ENCODE assay signal across 15 cellular contexts in genomic region chr9:133777871-133778270, GRCh38. TPM values are rescaled to one million over a fixed set of nuclear protein-coding genes. Genes with fewer than 3 reads are reported as not detected.
A peak's percentile ranks its signal among the peaks of the same experiment; 100 is the strongest.
DNase-seq lines count a peak whose midpoint lies in the region; ATAC-seq, FAIRE-seq and TF ChIP-seq lines count a peak whose summit lies in the region.
"Had no signal": no experiment of that assay in that cellular context is flagged by ENCODE, and none has a peak within 500 bp of the region (broad histone marks: within the 10 kb centered on the region; RNA-seq: fewer than 3 reads in every experiment).

No MANE protein-coding gene starts in this region.

- no peak for TF ChIP-seq EP300 in HepG2 (IDR thresholded peaks at IDR 0.05; ENCODE audit: low read depth in 2 of 2, low read length in 2 of 2)
- no peak for TF ChIP-seq EP300 in HepG2 (CRISPR knock-in tag; IDR thresholded peaks at IDR 0.05; ENCODE audit: borderline replicate concordance)

- no peak overlapping the region for H3K27ac ChIP-seq in right lobe of liver
- H3K27ac ChIP-seq in HepG2 (ENCODE audit: extremely low read length, insufficient read depth, low read length): no peak overlapping the region
- no peak overlapping the region for H3K27ac ChIP-seq in psoas muscle
- H3K27ac ChIP-seq: A549 had no signal

- H3K27me3 ChIP-seq in right lobe of liver (no peaks in the 10 kb centered on the region), HepG2 (ENCODE audit: control insufficient read depth in 1 of 2, insufficient read depth in 2 of 2, low read length in 2 of 2) (no peaks in the 10 kb centered on the region), psoas muscle (ENCODE audit: insufficient read depth in 3 of 3, low read length in 2 of 3) (no peaks in the 10 kb centered on the region), BE2C (no peaks in the 10 kb centered on the region)

- H3K4me1 Mint-ChIP-seq in chondrocyte (ENCODE audit: low read depth): no peaks in the 10 kb centered on the region
- H3K4me1 Mint-ChIP-seq: GM23338 had no signal

- no peaks in the 10 kb centered on the region for H3K9me3 Mint-ChIP-seq in chondrocyte (ENCODE audit: low read depth)
- H3K9me3 Mint-ChIP-seq: GM23338 had no signal

- 70% methylated on average over 6 of the region's 14 CpGs for WGBS in right lobe of liver (ENCODE audit: insufficient coverage, low coverage, low lambda C conversion rate, missing lambda C conversion rate)
- 100% methylated on average over 1 of the region's 14 CpGs for WGBS in HepG2 (ENCODE audit: low lambda C conversion rate)
- whole genome bisulfite sequencing in psoas muscle, 3 donors: 80 to 92% (median 84%) methylated on average over 14 of the region's 14 CpGs

- no peak overlapping the region for H3K4me3 ChIP-seq in right lobe of liver
- no peak overlapping the region for H3K4me3 ChIP-seq in HepG2 (replicated peaks in 1 of 3; ENCODE audit: insufficient read depth in 1 of 3, low read depth in 2 of 3, low read length in 3 of 3)
- no peak overlapping the region for H3K4me3 ChIP-seq in psoas muscle
- H3K4me3 ChIP-seq in BE2C (ENCODE audit: low read depth, low read length): no peak overlapping the region
- H3K4me3 ChIP-seq: A549, GM23338 had no signal

- H3K36me3 ChIP-seq in right lobe of liver (peaks cover 0 to 38% (median 19%) of the 10 kb centered on the region in 4 donors), HepG2 (replicated peaks in 1 of 2; ENCODE audit: control insufficient read depth in 1 of 2, insufficient read depth in 2 of 2, low read length in 2 of 2) (peaks cover 38 to 72% of the 10 kb centered on the region in 2 experiments; a peak in 4 of 5 replicates), psoas muscle (ENCODE audit: insufficient read depth in 1 of 2, low read depth in 1 of 2) (no peaks in the 10 kb centered on the region), BE2C (peaks cover 93% of the 10 kb centered on the region)

- FAIRE-seq in HepG2 (lab: Jason Lieb, UNC): no peak
- FAIRE-seq: A549, GM18507 had no signal

- no peak overlapping the region for H3K27ac Mint-ChIP-seq in chondrocyte (ENCODE audit: unreplicated experiment)
- H3K27ac Mint-ChIP-seq: CD4-positive, alpha-beta T cell; GM23338 had no signal

- no peak overlapping the region for H2AFZ ChIP-seq in HepG2 (ENCODE audit: low read length)
- H2AFZ ChIP-seq: GM23338 had no signal

- TF ChIP-seq POLR2A in right lobe of liver (IDR thresholded peaks at IDR 0.05) (no peak), HepG2 (IDR thresholded peaks at IDR 0.05; ENCODE audit: insufficient read depth in 1 of 2, low read depth in 2 of 2, low read length in 2 of 2) (no peak)

- peaks cover 5% of the 10 kb centered on the region for H3K36me3 Mint-ChIP-seq in chondrocyte (ENCODE audit: low read depth)

- CTCF ChIA-PET in HepG2 (lab: Yijun Ruan, JAX; ENCODE audit: low intra/inter-chr PET ratio, low total read pairs): no interaction called here

- intact Hi-C loops in right lobe of liver (cut with DNase I) (no loop called here), HepG2 (cut with micrococcal nuclease; ENCODE audit: unreplicated experiment) (no loop called here), psoas muscle (cut with DNase I) (no loop called here)

- no peak overlapping the region for H3K9ac ChIP-seq in HepG2 (ENCODE audit: insufficient read depth, low read depth, low read length)

- BruUV-seq in HepG2 (replicated peaks; lab: Mats Ljungman, UMichigan): no TSS peak

- H3K9me3 ChIP-seq in right lobe of liver (no peaks in the 10 kb centered on the region), HepG2 (ENCODE audit: low read length) (0 out of 2 replicates have a peak, but pooled peaks cover 5% of the 10 kb centered on the region), psoas muscle (no peaks in the 10 kb centered on the region), BE2C (peaks cover 4% of the 10 kb centered on the region)

- no peak for TF ChIP-seq CTCF in right lobe of liver (IDR thresholded peaks at IDR 0.05)
- TF ChIP-seq CTCF in HepG2 (CRISPR knock-in tag; IDR thresholded peaks at IDR 0.05): no peak
- TF ChIP-seq CTCF in chondrocyte (IDR thresholded peaks at IDR 0.05): no peak
- TF ChIP-seq CTCF in psoas muscle (IDR thresholded peaks at IDR 0.05): no peak
- no peak for TF ChIP-seq CTCF in BE2C (IDR thresholded peaks at IDR 0.05; ENCODE audit: low read depth, low read length)

- H3K4me3 Mint-ChIP-seq in chondrocyte (ENCODE audit: unreplicated experiment): no peak overlapping the region
- H3K4me3 Mint-ChIP-seq: CD4-positive, alpha-beta T cell; GM23338 had no signal

- DNase-seq in right lobe of liver (peak in 2 of 3 donors; percentile 19 to 36), HepG2 (ENCODE audit: low spot score) (no peak), chondrocyte (ENCODE audit: low spot score) (peak; percentile 66), psoas muscle (peak; percentile 9 to 24), BE2C (no peak), inferior parietal cortex (ENCODE audit: extremely low spot score) (no peak)
- DNase-seq: C1 segment of cervical spinal cord; Calu3; CD4-positive, alpha-beta T cell; DMS 273 treated with DMSO at 0.1 percent for 48 hours; H7 had no signal

- H3K4me1 ChIP-seq in right lobe of liver (no peaks in the 10 kb centered on the region), HepG2 (ENCODE audit: insufficient read depth, low read length) (no peaks in the 10 kb centered on the region), psoas muscle (no peaks in the 10 kb centered on the region), BE2C (peaks cover 4% of the 10 kb centered on the region)
- H3K4me1 ChIP-seq: A549 had no signal

- no peak overlapping the region for H3K4me2 ChIP-seq in HepG2 (ENCODE audit: low read depth, low read length)
- H3K4me2 ChIP-seq: A549, GM23338 had no signal

- POLR2A ChIA-PET in HepG2 (lab: Yijun Ruan, JAX): no interaction called here

- H4K20me1 ChIP-seq in HepG2 (ENCODE audit: insufficient read depth, low read length): no peaks in the 10 kb centered on the region; the same call in 1 of the 2 replicates

- H3K27me3 Mint-ChIP-seq in chondrocyte (ENCODE audit: low read depth): no peaks in the 10 kb centered on the region
- H3K27me3 Mint-ChIP-seq: CD4-positive, alpha-beta T cell had no signal

- H3K79me2 ChIP-seq in HepG2 (ENCODE audit: insufficient read depth, low read length): no peaks in the 10 kb centered on the region

- in situ Hi-C loops in HepG2 (cut with HindIII; ENCODE audit: extremely low pct_ligation_motif_present, low pct_unique_long_range_greater_than_20kb): no loop called here

- TF ChIP-seq RAD21 in HepG2 (CRISPR knock-in tag; IDR thresholded peaks at IDR 0.05): no peak

- no peak for ATAC-seq in right lobe of liver
- no peak for ATAC-seq in HepG2
- ATAC-seq in psoas muscle: no peak
- ATAC-seq in HG03280 (IDR thresholded peaks at IDR 0.05; ENCODE audit: unreplicated experiment): no peak
- ATAC-seq: A549, GM23338 had no signal

TF ChIP-seq in HepG2, 621 proteins besides CTCF, POLR2A, EP300 and RAD21 (continues in another document):
- TF ChIP-seq WIZ (CRISPR knock-in tag; IDR thresholded peaks at IDR 0.05) (no peak), HNRNPH1 (optimal IDR thresholded peaks at IDR 0.05; ENCODE audit: low read depth, low read length) (no peak), FOXM1 (CRISPR knock-in tag; IDR thresholded peaks at IDR 0.05) (no peak), ZSCAN22 (CRISPR knock-in tag; IDR thresholded peaks at IDR 0.05) (no peak), PCBP1 (IDR thresholded peaks at IDR 0.05; ENCODE audit: borderline replicate concordance, low read depth, low read length) (no peak), ATF6 (CRISPR knock-in tag; conservative IDR thresholded peaks at IDR 0.05) (no peak)

RNA-seq across cellular contexts. Expression of gene SARDH, which starts 39.7 kb away (rescaled TPM):
- total RNA-seq in right lobe of liver: 100 to 1,000 TPM in 3 of 6 experiments, 10 to 100 TPM in 3; 67.3 to 183 (median 101) TPM
- 32.5 and 34.9 TPM in 2 replicates for total RNA-seq in HepG2 (2016; rRNA removed; fragmentation: Illumina TruSeq; extraction: Trizol)
- 5.5 and 6.4 TPM in 2 replicates for total RNA-seq in HepG2 (2016; cell fraction: cytosol; rRNA removed; fragmentation: Illumina TruSeq; extraction: Trizol; ENCODE audit: low read depth)
- 25.6 and 34.1 TPM in 2 replicates for total RNA-seq in HepG2 (2016; cell fraction: insoluble cytoplasmic fraction; rRNA removed; fragmentation: Illumina TruSeq; extraction: Trizol)
- total RNA-seq in HepG2 (2016; cell fraction: membrane; rRNA removed; fragmentation: Illumina TruSeq; extraction: Trizol): 13.0 TPM in 2 replicates
- total RNA-seq in HepG2 (2016; cell fraction: nucleus; rRNA removed; fragmentation: Illumina TruSeq; extraction: Trizol): 26.8 and 31.9 TPM in 2 replicates
- polyA plus RNA-seq in HepG2 (2011; rRNA removed): 11.6 and 15.6 TPM in 2 replicates
- polyA plus RNA-seq in HepG2 (2011; cell fraction: cytosol; rRNA removed): 6.1 and 10.1 TPM in 2 replicates
- polyA plus RNA-seq in HepG2 (2011; cell fraction: nucleus; rRNA removed): 107 and 130 TPM in 2 replicates
- polyA plus RNA-seq in HepG2 (2012): 20.2 and 23.9 TPM in 2 replicates
- polyA plus RNA-seq in HepG2 (2016; cell fraction: cytosol; fragmentation: Illumina TruSeq; extraction: Trizol; ENCODE audit: low read depth): 4.0 and 4.1 TPM in 2 replicates
- 23.4 and 31.6 TPM in 2 replicates for polyA plus RNA-seq in HepG2 (2016; cell fraction: insoluble cytoplasmic fraction; fragmentation: Illumina TruSeq; extraction: Trizol; ENCODE audit: low read depth)
- 7.8 and 8.3 TPM in 2 replicates for polyA plus RNA-seq in HepG2 (2016; cell fraction: membrane; fragmentation: Illumina TruSeq; extraction: Trizol; ENCODE audit: low read depth)
- 46.0 and 50.9 TPM in 2 replicates for polyA plus RNA-seq in HepG2 (2016; cell fraction: nucleus; fragmentation: Illumina TruSeq; extraction: Trizol; ENCODE audit: insufficient read depth, low read depth)
- polyA minus RNA-seq in HepG2 (2011; rRNA and poly(A)+ RNA removed; ENCODE audit: low replicate concordance): 55.5 TPM in 1 of 2 replicates, not detected in the other
- 17.1 and 19.0 TPM in 2 replicates for polyA minus RNA-seq in HepG2 (2011; cell fraction: cytosol; rRNA and poly(A)+ RNA removed)
- 35.9 and 37.7 TPM in 2 replicates for polyA minus RNA-seq in HepG2 (2011; cell fraction: nucleus; rRNA and poly(A)+ RNA removed)
- total RNA-seq in chondrocyte: 0.74 to 1.2 TPM in 2 of 3 replicates, not detected in the other
- total RNA-seq in psoas muscle: 1 to 10 TPM in 3 of 4 donors, under 1 TPM in 1; 0.59 to 2.5 (median 1.5) TPM
- polyA plus RNA-seq in psoas muscle: under 1 TPM; 0.16 to 0.62 (median 0.26) TPM
- 6.3 TPM for polyA plus RNA-seq in BE2C (2012; ENCODE audit: insufficient read depth, insufficient read length, low read depth)
- total RNA-seq: Calu3 had no signal

Comparison
In these comparisons a context has a peak if more than half of its experiments do, and no peak if none do; other contexts are left out.
1. DNase-seq: peak in right lobe of liver (2 of 3), chondrocyte (single experiment) and psoas muscle (2 of 2); none in HepG2 (single experiment), BE2C (single experiment) and inferior parietal cortex (single experiment).